In the genomic region with DNA sequence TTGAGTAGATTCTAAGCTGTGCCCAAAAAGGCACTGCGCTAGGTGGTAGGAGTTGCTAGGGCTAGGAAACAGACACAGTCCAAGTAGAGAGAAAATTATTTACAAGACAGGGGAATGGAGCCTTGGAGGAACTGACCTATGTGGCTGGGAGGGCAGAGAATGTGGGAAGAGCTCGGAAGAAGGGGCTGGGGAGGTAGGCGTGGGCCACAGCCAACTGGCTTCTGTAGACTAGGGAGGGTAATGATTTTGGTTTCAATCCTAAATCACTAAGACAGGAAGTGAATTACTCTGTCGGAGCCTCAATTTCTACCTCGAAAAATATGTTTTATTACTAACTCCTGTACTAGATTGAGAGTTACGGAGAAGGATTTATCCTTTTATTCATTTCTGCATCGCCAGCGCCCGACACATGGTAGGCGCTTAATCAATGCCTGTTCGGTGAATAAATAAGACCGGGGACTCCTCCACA, we compare ENCODE assay signal across 8 cellular contexts. TPM values are rescaled to one million over a fixed set of nuclear protein-coding genes. Genes with fewer than 3 reads are reported as not detected.
DNase-seq lines count a peak whose midpoint lies in the region; ATAC-seq and TF ChIP-seq lines count a peak whose summit lies in the region.

No MANE protein-coding gene starts in this region.

- no peak for TF ChIP-seq POLR2A in HCT116 (IDR thresholded peaks at IDR 0.05; ENCODE audit: borderline replicate concordance, extremely low read depth, insufficient read depth, insufficient read length)

- RAD21 ChIA-PET in HCT116 (lab: Charles Lee; ENCODE audit: low non-redundant PET in 1 of 2, low total read pairs in 2 of 2, uncharacterized antibody in 2 of 2, unreplicated experiment in 2 of 2): no interaction called here

- no peaks in the 10 kb centered on the region for H3K27me3 ChIP-seq in HCT116 (ENCODE audit: insufficient read depth, low read length)

- peaks cover 8% of the 10 kb centered on the region; the same call in 1 of the 2 replicates for H4K20me1 ChIP-seq in HCT116 (ENCODE audit: insufficient read depth)

- BruUV-seq in HCT116 (replicated peaks; lab: Mats Ljungman, UMichigan): TSS peak; percentile 94

- H3K36me3 Mint-ChIP-seq in nephron progenitor cell (ENCODE audit: low read depth): no peaks in the 10 kb centered on the region

- CTCF ChIA-PET in HCT116 (lab: Charles Lee): no interaction called here

- H3K4me1 Mint-ChIP-seq in nephron progenitor cell: peaks cover 60% of the 10 kb centered on the region

- peak overlapping the region; percentile 38 to 97 for H3K4me3 ChIP-seq in HCT116 (replicated peaks in 1 of 2; ENCODE audit: low read depth in 1 of 2, low read length in 2 of 2)
- peak overlapping the region; percentile 96 for H3K4me3 ChIP-seq in SK-N-MC
- peak overlapping the region; percentile 53 for H3K4me3 ChIP-seq in epithelial cell of esophagus (ENCODE audit: low read length)

- POLR2A ChIA-PET in HCT116 (lab: Charles Lee): no interaction called here

- ATAC-seq in HCT116 (peak; percentile 18), HG02840 (IDR thresholded peaks at IDR 0.05; ENCODE audit: low FRiP score, unreplicated experiment) (no peak)

- peak; percentile 72 for DNase-seq in ELF-1 (ENCODE audit: low read depth, low spot score)
- DNase-seq in HCT116 (ENCODE audit: low read depth, low spot score): no peak
- no peak for DNase-seq in SK-N-MC (ENCODE audit: low read depth, low spot score)
- DNase-seq in epithelial cell of esophagus (ENCODE audit: low read depth): no peak
- peak; percentile 46 for DNase-seq in nephron progenitor cell
- no peak for DNase-seq in UCSD-AML1 (lab: John Stamatoyannopoulos, UW; ENCODE audit: unreplicated experiment)
- no peak for DNase-seq in OCI-M2 (lab: John Stamatoyannopoulos, UW; ENCODE audit: unreplicated experiment)

- H3K27ac ChIP-seq in HCT116 (ENCODE audit: low read depth, low read length): peak overlapping the region; percentile 58
- peak overlapping the region; percentile 93 for H3K27ac ChIP-seq in SK-N-MC

- H3K4me2 ChIP-seq in HCT116 (ENCODE audit: low read length): peak overlapping the region; percentile 89

- peak overlapping the region; percentile 96 for H3K27ac Mint-ChIP-seq in nephron progenitor cell

- H3K9ac ChIP-seq in HCT116 (ENCODE audit: low read length) (peak overlapping the region; percentile 98), SK-N-MC (ENCODE audit: insufficient read length) (peak overlapping the region; percentile 80)

- TF ChIP-seq RAD21 in HCT116 (IDR thresholded peaks at IDR 0.05; ENCODE audit: low read depth): no peak

- intact Hi-C loops in HCT116 (cut with micrococcal nuclease): loop anchor here (5.0 kb wide), 1 partner anchor 89 kb away; the partner anchor contains the start of gene DNAJC16

- H3K36me3 ChIP-seq in HCT116 (ENCODE audit: control insufficient read depth in 1 of 2, insufficient read depth in 2 of 2, low read length in 2 of 2) (0 out of 4 replicates have a peak, but pooled peaks cover 0 to 13% of the 10 kb centered on the region in 2 experiments), SK-N-MC (ENCODE audit: insufficient read depth, low read length) (peaks cover 20% of the 10 kb centered on the region)

- no peaks in the 10 kb centered on the region for H3K9me3 Mint-ChIP-seq in nephron progenitor cell

- peak overlapping the region; percentile 94 for H2AFZ ChIP-seq in HCT116 (ENCODE audit: low read depth, low read length, poor library complexity, severe bottlenecking)

- H3K79me2 ChIP-seq in HCT116 (ENCODE audit: insufficient read depth, low read length): peaks cover 44% of the 10 kb centered on the region

- H3K4me1 ChIP-seq in HCT116 (ENCODE audit: control insufficient read depth in 1 of 2, insufficient read depth in 2 of 2, low read length in 2 of 2): peaks cover 8 to 33% of the 10 kb centered on the region in 2 experiments

- peak overlapping the region; percentile 95 for H3K4me3 Mint-ChIP-seq in nephron progenitor cell

- H3K9me3 ChIP-seq in HCT116 (ENCODE audit: control insufficient read depth in 1 of 2, insufficient read depth in 1 of 2, low read depth in 1 of 2, low read length in 2 of 2) (no peaks in the 10 kb centered on the region), SK-N-MC (ENCODE audit: low read depth, low read length) (no peaks in the 10 kb centered on the region)

- no peak for TF ChIP-seq CTCF in HCT116 (IDR thresholded peaks at IDR 0.05 in 2 of 3, conservative IDR thresholded peaks at IDR 0.05 in 1 of 3; ENCODE audit: borderline replicate concordance in 1 of 3, insufficient read depth in 1 of 3, low read depth in 2 of 3, low read length in 2 of 3)
- TF ChIP-seq CTCF in epithelial cell of esophagus (IDR thresholded peaks at IDR 0.05; ENCODE audit: insufficient read depth, low read depth, low read length, missing control alignments): no peak
- TF ChIP-seq CTCF in nephron progenitor cell (IDR thresholded peaks at IDR 0.05): no peak

- peaks cover 5% of the 10 kb centered on the region for H3K27me3 Mint-ChIP-seq in nephron progenitor cell (ENCODE audit: low read depth, poor library complexity)

- no peaks in the 10 kb centered on the region for H3K9me2 ChIP-seq in HCT116 (ENCODE audit: insufficient read depth)

TF ChIP-seq in HCT116, 20 proteins besides CTCF, POLR2A, EP300 and RAD21:
- TF ChIP-seq REST (IDR thresholded peaks at IDR 0.05; ENCODE audit: low read depth) (no peak), JUND (IDR thresholded peaks at IDR 0.05) (no peak), ZFX (IDR thresholded peaks at IDR 0.05) (no peak), EZH2phosphoT487 (IDR thresholded peaks at IDR 0.05; ENCODE audit: borderline replicate concordance) (no peak), POLR2AphosphoS5 (IDR thresholded peaks at IDR 0.05; ENCODE audit: low read depth, low read length) (no peak; the same call in 1 of the 2 replicates), ZBTB33 (IDR thresholded peaks at IDR 0.05; ENCODE audit: extremely low read depth, insufficient replicate concordance, low read length) (no peak), ELF1 (IDR thresholded peaks at IDR 0.05; ENCODE audit: borderline replicate concordance, low read depth) (no peak)
- TF ChIP-seq, protein P1, sequence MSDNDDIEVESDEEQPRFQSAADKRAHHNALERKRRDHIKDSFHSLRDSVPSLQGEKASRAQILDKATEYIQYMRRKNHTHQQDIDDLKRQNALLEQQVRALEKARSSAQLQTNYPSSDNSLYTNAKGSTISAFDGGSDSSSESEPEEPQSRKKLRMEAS (IDR thresholded peaks at IDR 0.05): no peak

RNA-seq across cellular contexts. Expression of gene DDI2, which starts 0.5 kb away (rescaled TPM):
- total RNA-seq in HCT116 (2021; ENCODE audit: unreplicated experiment): 26.3 TPM
- polyA plus RNA-seq in HCT116 (2012): 4.9 and 6.1 TPM in 2 replicates

RNA-seq across cellular contexts. Expression of gene AGMAT, which starts 31.9 kb away (rescaled TPM):
- total RNA-seq in HCT116 (2021; ENCODE audit: unreplicated experiment): not detected
- polyA plus RNA-seq in HCT116 (2012): not detected in 2 replicates

Comparison
In these comparisons a context has a peak if more than half of its experiments do, and no peak if none do; other contexts are left out.
1. DNase-seq: peak in ELF-1 (single experiment) and nephron progenitor cell (single experiment); none in HCT116 (single experiment), SK-N-MC (single experiment), epithelial cell of esophagus (single experiment), UCSD-AML1 (single experiment) and OCI-M2 (single experiment).
2. Peak in every context shown above with its lines, with median percentiles within 50 percentile points of each other: H3K4me3 ChIP-seq.